Comparison of ENCODE assay signal across 19 cellular contexts in genomic region chr9:8778356-8778755, GRCh38.
A peak's percentile ranks its signal among the peaks of the same experiment; 100 is the strongest.
DNase-seq lines count a peak whose midpoint lies in the region; ATAC-seq and TF ChIP-seq lines count a peak whose summit lies in the region.
"Had no signal": no experiment of that assay in that cellular context is flagged by ENCODE, and none has a peak within 500 bp of the region (broad histone marks: within the 10 kb centered on the region; RNA-seq: fewer than 3 reads in every experiment).

No MANE protein-coding gene starts in this region.

- peak overlapping the region; percentile 83 for H3K27ac Mint-ChIP-seq in endodermal cell
- peak overlapping the region; percentile 39 to 81 (median 71) for H3K27ac Mint-ChIP-seq in nephron
- no peak overlapping the region for H3K27ac Mint-ChIP-seq in HFFc6
- H3K27ac Mint-ChIP-seq: CD4-positive, alpha-beta T cell had no signal

- no peaks in the 10 kb centered on the region for H3K27me3 Mint-ChIP-seq in endodermal cell (ENCODE audit: insufficient read depth)
- H3K27me3 Mint-ChIP-seq in nephron (ENCODE audit: low read depth), result no peaks in the 10 kb centered on the region
- H3K27me3 Mint-ChIP-seq in HFFc6 (ENCODE audit: insufficient read depth), result no peaks in the 10 kb centered on the region
- H3K27me3 Mint-ChIP-seq: CD4-positive, alpha-beta T cell had no signal

- H3K9ac ChIP-seq in endodermal cell (ENCODE audit: extremely low read depth, low read length, poor library complexity, severe bottlenecking), result peak overlapping the region; percentile 4
- H3K9ac ChIP-seq: GM23248 had no signal

- H3K27ac ChIP-seq in endodermal cell (ENCODE audit: low read depth, low read length), result no peak overlapping the region
- H3K27ac ChIP-seq: GM23248 had no signal

- intact Hi-C loops in posterior vena cava (cut with DNase I), result no loop called here

- H3K27me3 ChIP-seq in endodermal cell (ENCODE audit: control insufficient read depth, insufficient read depth, low read length, poor library complexity, severe bottlenecking), result no peaks in the 10 kb centered on the region

- H3K36me3 Mint-ChIP-seq in endodermal cell (ENCODE audit: low read depth) (peaks cover 2% of the 10 kb centered on the region), nephron (ENCODE audit: low read depth) (peaks cover 5% of the 10 kb centered on the region), HFFc6 (ENCODE audit: low read depth) (no peaks in the 10 kb centered on the region)

- H3K4me1 ChIP-seq in endodermal cell (ENCODE audit: control insufficient read depth, insufficient read depth, low read length), result peaks cover 17% of the 10 kb centered on the region

- TF ChIP-seq CTCF in endodermal cell (conservative IDR thresholded peaks at IDR 0.05) (no peak), nephron (IDR thresholded peaks at IDR 0.05; ENCODE audit: unreplicated experiment in 3 of 3) (no peak), HFFc6 (IDR thresholded peaks at IDR 0.05) (no peak)

- no peaks in the 10 kb centered on the region for H3K36me3 ChIP-seq in endodermal cell (ENCODE audit: control insufficient read depth, insufficient read depth, low read length)

- DNase-seq in Ammon's horn (ENCODE audit: low spot score) (peak; percentile 22), OCI-M1 (lab: John Stamatoyannopoulos, UW) (peak; percentile 93), endodermal cell (peak; percentile 55), HFFc6 (no peak), posterior vena cava (ENCODE audit: low spot score) (no peak), SHP77 (lab: John Stamatoyannopoulos, UW) (no peak)
- DNase-seq: Caco-2; CD4-positive, alpha-beta T cell; GF-D8; GM23248; KBM-7; NCI-H1105 treated with DMSO at 0.1 percent for 48 hours; NCI-H1694; NCI-H2081 treated with DMSO at 0.1 percent for 48 hours; NK-92 treated with Interleukin-12 subunit alpha and Interleukin-12 subunit beta, amount 100 ng/mL, for 24 hours; Right ventricle myocardium superior had no signal

- H3K4me3 ChIP-seq in endodermal cell (ENCODE audit: low read length), result peak overlapping the region; percentile 4
- H3K4me3 ChIP-seq: GM23248 had no signal

- H3K9me3 ChIP-seq in endodermal cell (ENCODE audit: control insufficient read depth, low read length), result no peaks in the 10 kb centered on the region
- H3K9me3 ChIP-seq: Caco-2 had no signal

- ATAC-seq in HG02798 (IDR thresholded peaks at IDR 0.05; ENCODE audit: poor library complexity, unreplicated experiment), result no peak
- ATAC-seq: HepG2 had no signal

- WGBS in endodermal cell (ENCODE audit: insufficient coverage in 1 of 2, insufficient read length in 1 of 2), 2 experiments, result 77 to 82% methylated on average over 6 of the region's 6 CpGs

- H3K9me3 Mint-ChIP-seq in endodermal cell (no peaks in the 10 kb centered on the region), nephron (no peaks in the 10 kb centered on the region), HFFc6 (peaks cover 27% of the 10 kb centered on the region)
- H3K9me3 Mint-ChIP-seq: CD4-positive, alpha-beta T cell had no signal

- H3K4me1 Mint-ChIP-seq in endodermal cell (peaks cover 43% of the 10 kb centered on the region), nephron (peaks cover 47% of the 10 kb centered on the region), HFFc6 (ENCODE audit: low read depth) (no peaks in the 10 kb centered on the region)

- H3K4me3 Mint-ChIP-seq in endodermal cell (peak overlapping the region; percentile 19), nephron (peak overlapping the region in 1 of 3 experiments; percentile 28), HFFc6 (no peak overlapping the region)
- H3K4me3 Mint-ChIP-seq: CD4-positive, alpha-beta T cell had no signal

Comparison
In these comparisons a context has a peak if more than half of its experiments do, and no peak if none do; other contexts are left out.
1. DNase-seq: peak in Ammon's horn (single experiment), OCI-M1 (single experiment) and endodermal cell (single experiment); none in HFFc6 (single experiment), posterior vena cava (single experiment) and SHP77 (0 of 2).